In the genomic region with DNA sequence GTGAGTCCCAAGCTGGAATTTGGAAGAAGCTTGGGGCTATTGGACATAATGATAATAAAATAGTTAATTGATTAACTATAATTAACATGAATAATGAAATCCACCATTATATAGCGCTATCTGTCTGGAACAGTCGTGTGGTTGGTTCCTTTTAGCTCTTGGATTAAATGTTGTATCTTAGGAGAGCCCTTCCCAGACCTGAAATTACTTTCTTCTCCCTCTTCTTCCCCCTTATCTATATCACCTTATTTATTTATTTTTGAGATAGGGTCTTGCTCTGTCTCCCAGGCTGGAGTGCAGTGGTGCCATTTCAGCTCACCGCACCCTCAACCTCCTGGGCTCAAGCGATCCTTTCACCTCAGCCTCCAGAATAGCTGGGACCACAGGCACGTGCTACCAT, we compare ENCODE assay signal across 18 cellular contexts.
"Had no signal": no experiment of that assay in that cellular context is flagged by ENCODE, and none has a peak within 500 bp of the region (broad histone marks: within the 10 kb centered on the region; RNA-seq: fewer than 3 reads in every experiment).

No MANE protein-coding gene starts in this region.

- H3K4me3 Mint-ChIP-seq: activated CD4-positive, alpha-beta memory T cell treated with anti-CD3 and anti-CD28 coated beads, Interleukin-2, amount 10 ng/mL, durations not matched to agents 7 days and 5 days; activated T-helper 1 cell treated with anti-CD3 and anti-CD28 coated beads, Interleukin-12 subunit alpha, Interleukin-12 subunit beta, Interleukin-2, Interleukin-4 antibody, amounts not matched to agents 30 ng/mL and 10 ng/mL and 1 ng/mL, durations not matched to agents 14 hours and 24 hours and 36 hours; natural killer cell; stimulated activated naive CD8-positive, alpha-beta T cell treated with anti-CD3 and anti-CD28 coated beads, Interleukin-15, Interleukin-2, amounts not matched to agents 100 ng/mL and 50 ng/mL, for 24 hours had no signal

- ATAC-seq: natural killer cell, upper lobe of right lung had no signal

- H3K27me3 ChIP-seq: esophagus muscularis mucosa, hepatocyte, neutrophil, upper lobe of right lung had no signal

- H3K4me2 ChIP-seq: hepatocyte had no signal

- H3K36me3 Mint-ChIP-seq: natural killer cell had no signal

- H3K9me3 Mint-ChIP-seq: activated CD4-positive, alpha-beta memory T cell treated with anti-CD3 and anti-CD28 coated beads, Interleukin-2, amount 10 ng/mL, durations not matched to agents 7 days and 5 days; natural killer cell; stimulated activated naive CD8-positive, alpha-beta T cell treated with anti-CD3 and anti-CD28 coated beads, Interleukin-15, Interleukin-2, amounts not matched to agents 100 ng/mL and 50 ng/mL, for 24 hours had no signal

- H3K27ac ChIP-seq: coronary artery, hepatocyte, neutrophil, skin epidermis, upper lobe of right lung had no signal

- H3K9me3 ChIP-seq: neutrophil, upper lobe of right lung had no signal

- H3K36me3 ChIP-seq: neutrophil, upper lobe of right lung had no signal

- H3K4me3 ChIP-seq: coronary artery, esophagus muscularis mucosa, hepatocyte, skin epidermis, upper lobe of right lung had no signal

- H2AFZ ChIP-seq: hepatocyte had no signal

- DNase-seq: activated CD4-positive, alpha-beta memory T cell treated with anti-CD3 and anti-CD28 coated beads, Interleukin-2, amount 10 ng/mL, durations not matched to agents 7 days and 5 days; activated CD4-positive, alpha-beta T cell treated with anti-CD3 and anti-CD28 coated beads for 1 hour; activated naive CD4-positive, alpha-beta T cell treated with Interleukin-2 at 50 U/mL for 16 hours; central memory CD4-positive, alpha-beta T cell; islet precursor cell; mammary epithelial cell; natural killer cell; stimulated activated CD4-positive, alpha-beta T cell treated with anti-CD3 and anti-CD28 coated beads, Interleukin-15, amount 100 ng/mL, for 24 hours; stimulated activated CD4-positive, alpha-beta T cell treated with anti-CD3 and anti-CD28 coated beads, Interleukin-4, amount 100 ng/mL, for 1 hour; T-helper 9 cell; upper lobe of right lung had no signal

- H3K27ac Mint-ChIP-seq: activated CD4-positive, alpha-beta memory T cell treated with anti-CD3 and anti-CD28 coated beads, Interleukin-2, amount 10 ng/mL, durations not matched to agents 7 days and 5 days; activated T-helper 1 cell treated with anti-CD3 and anti-CD28 coated beads, Interleukin-12 subunit alpha, Interleukin-12 subunit beta, Interleukin-2, Interleukin-4 antibody, amounts not matched to agents 30 ng/mL and 10 ng/mL and 1 ng/mL, durations not matched to agents 14 hours and 24 hours and 36 hours; natural killer cell; stimulated activated naive CD8-positive, alpha-beta T cell treated with anti-CD3 and anti-CD28 coated beads, Interleukin-15, Interleukin-2, amounts not matched to agents 100 ng/mL and 50 ng/mL, for 24 hours had no signal
